22 cellular contexts compared by ENCODE assay signal in the genomic region with DNA sequence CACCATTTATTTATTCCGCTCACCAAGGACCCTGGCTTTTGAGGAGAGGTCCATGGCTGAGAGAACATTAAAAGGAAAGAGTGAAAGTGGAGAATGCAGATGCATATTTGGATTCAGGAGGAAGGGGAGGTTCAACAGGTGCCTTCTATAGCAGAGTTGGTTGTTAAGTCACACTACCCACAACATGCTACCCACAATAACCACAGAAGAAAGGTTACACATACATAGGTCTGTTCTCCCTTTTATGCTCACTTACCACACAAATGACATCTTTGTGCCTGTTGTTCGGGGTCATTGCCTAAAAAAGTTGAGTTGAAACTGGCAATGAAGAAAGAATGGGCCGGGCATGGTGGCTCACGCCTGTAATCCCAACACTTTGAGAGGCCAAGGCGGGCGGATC.
"Had no signal": no experiment of that assay in that cellular context is flagged by ENCODE, and none has a peak within 500 bp of the region (broad histone marks: within the 10 kb centered on the region; RNA-seq: fewer than 3 reads in every experiment).

No MANE protein-coding gene starts in this region.

- DNase-seq: activated CD4-positive, alpha-beta T cell treated with anti-CD3 and anti-CD28 coated beads, Interleukin-2, amount 10 ng/mL, durations not matched to agents 24 days and 14 days; activated naive CD4-positive, alpha-beta T cell treated with Interleukin-2 at 50 U/mL for 16 hours; activated T-cell treated with anti-CD3 and anti-CD28 coated beads, Interleukin-2, amount 50 U/mL, for 1 hour; aorta; brain microvascular endothelial cell; caudate nucleus; effector CD4-positive, alpha-beta T cell; erythroblast; foreskin fibroblast; left colon; mesenchymal stem cell; mucosa of descending colon; nephron progenitor cell; pancreas; right cardiac atrium; stimulated activated CD4-positive, alpha-beta T cell treated with anti-CD3 and anti-CD28 coated beads, Interleukin-12 subunit alpha, Interleukin-12 subunit beta, amount 100 ng/mL, for 4 hours; stimulated activated CD4-positive, alpha-beta T cell treated with anti-CD3 and anti-CD28 coated beads, Interleukin-4, amount 100 ng/mL, for 4 hours; stomach had no signal

- ATAC-seq: left colon, mucosa of descending colon, pancreas, right cardiac atrium had no signal

- H3K27ac Mint-ChIP-seq: activated CD4-positive, alpha-beta T cell treated with anti-CD3 and anti-CD28 coated beads, Interleukin-2, amount 10 ng/mL, durations not matched to agents 24 days and 14 days; activated T-helper 2 cell treated with anti-CD3 and anti-CD28 coated beads, Interferon-gamma antibody, Interleukin-2, Interleukin-4, amounts not matched to agents 10 μg/mL and 5 μg/mL and 100 μg/mL, durations not matched to agents 14 hours and 24 hours and 36 hours; dendritic cell treated with granulocyte-macrophage colony-stimulating factor and Interleukin-4, amounts not matched to agents 40 ng/mL and 50 ng/mL, for 4 days; nephron progenitor cell had no signal

- H3K27me3 Mint-ChIP-seq: activated CD4-positive, alpha-beta T cell treated with anti-CD3 and anti-CD28 coated beads, Interleukin-2, amount 10 ng/mL, durations not matched to agents 24 days and 14 days; dendritic cell treated with granulocyte-macrophage colony-stimulating factor and Interleukin-4, amounts not matched to agents 40 ng/mL and 50 ng/mL, for 4 days had no signal

- H3K9me3 Mint-ChIP-seq: activated CD4-positive, alpha-beta T cell treated with anti-CD3 and anti-CD28 coated beads, Interleukin-2, amount 10 ng/mL, durations not matched to agents 24 days and 14 days; activated T-helper 2 cell treated with anti-CD3 and anti-CD28 coated beads, Interferon-gamma antibody, Interleukin-2, Interleukin-4, amounts not matched to agents 10 μg/mL and 5 μg/mL and 100 μg/mL, durations not matched to agents 14 hours and 24 hours and 36 hours; dendritic cell treated with granulocyte-macrophage colony-stimulating factor and Interleukin-4, amounts not matched to agents 40 ng/mL and 50 ng/mL, for 4 days; nephron progenitor cell had no signal

- H3K27me3 ChIP-seq: brain microvascular endothelial cell, stomach, suprapubic skin had no signal

- H3K4me1 ChIP-seq: pancreas, stomach, suprapubic skin, tibial nerve had no signal

- H3K4me1 Mint-ChIP-seq: nephron progenitor cell had no signal

- H3K4me3 Mint-ChIP-seq: activated CD4-positive, alpha-beta T cell treated with anti-CD3 and anti-CD28 coated beads, Interleukin-2, amount 10 ng/mL, durations not matched to agents 24 days and 14 days; dendritic cell treated with granulocyte-macrophage colony-stimulating factor and Interleukin-4, amounts not matched to agents 40 ng/mL and 50 ng/mL, for 4 days; nephron progenitor cell had no signal

- H3K27ac ChIP-seq: brain microvascular endothelial cell, pancreas, stomach, suprapubic skin, tibial nerve had no signal
